7 cellular contexts compared by ENCODE assay signal in the genomic region with DNA sequence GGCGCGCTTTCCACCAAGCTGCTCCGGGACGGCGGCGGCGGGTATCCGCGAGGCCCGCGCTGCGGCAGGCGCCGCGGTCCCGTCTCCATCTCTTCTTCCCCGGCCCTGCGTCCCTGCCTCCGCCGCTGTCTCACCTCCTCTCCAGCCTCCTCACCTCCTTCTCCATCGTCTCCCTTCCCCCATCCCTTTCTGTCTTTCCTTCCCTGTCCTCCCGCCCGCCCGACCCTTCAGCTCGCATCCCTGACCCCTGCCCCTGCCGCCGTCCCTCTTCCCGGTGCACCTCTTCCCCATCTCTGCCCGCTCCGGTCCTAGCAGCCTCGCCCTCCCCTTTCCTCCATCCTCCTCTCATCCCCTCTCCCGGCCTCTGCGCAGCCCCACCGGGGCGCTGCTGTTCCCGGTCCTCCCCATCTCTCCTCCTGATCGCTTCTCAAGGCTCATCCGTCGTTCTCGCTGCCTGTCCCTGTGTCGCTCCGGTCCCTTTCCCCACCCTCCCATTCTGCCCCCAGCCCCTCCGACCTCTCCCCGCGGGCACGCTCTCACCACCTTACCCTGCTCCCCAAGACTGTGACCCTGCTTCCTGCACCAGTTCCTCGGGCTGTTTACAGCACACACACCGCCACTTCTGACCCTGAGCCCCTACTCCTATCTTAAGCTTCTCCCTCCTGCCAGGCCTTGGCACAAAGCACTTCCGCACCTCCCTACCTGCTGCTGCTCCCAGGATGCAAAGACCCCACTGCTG. TPM values are rescaled to one million over a fixed set of nuclear protein-coding genes. Genes with fewer than 3 reads are reported as not detected.
DNase-seq lines count a peak whose midpoint lies in the region; ATAC-seq, FAIRE-seq and TF ChIP-seq lines count a peak whose summit lies in the region.

No MANE protein-coding gene starts in this region.

- no peak for TF ChIP-seq POLR2A in GM12891 (IDR thresholded peaks at IDR 0.05; ENCODE audit: low read depth, low read length)

- no peaks in the 10 kb centered on the region for H3K27me3 ChIP-seq in WERI-Rb-1 (ENCODE audit: insufficient read depth, low read depth, severe bottlenecking)
- no peaks in the 10 kb centered on the region for H3K27me3 ChIP-seq in parathyroid adenoma (ENCODE audit: control insufficient read depth, insufficient read depth, low read length)

- peak overlapping the region; percentile 88 for H3K27ac ChIP-seq in WERI-Rb-1
- no peak overlapping the region for H3K27ac ChIP-seq in parathyroid adenoma

- DNase-seq in GM12891 (ENCODE audit: insufficient read length, low spot score), result no peak
- peak; percentile 44 for DNase-seq in WERI-Rb-1
- DNase-seq in fibroblast of pulmonary artery (ENCODE audit: low read depth), result no peak
- DNase-seq in NCI-H2029 (lab: John Stamatoyannopoulos, UW), result no peak
- no peak for DNase-seq in GOT3 (lab: John Stamatoyannopoulos, UW)

- H3K4me3 ChIP-seq in WERI-Rb-1 (ENCODE audit: low read depth, low read length) (peak overlapping the region; percentile 78), fibroblast of pulmonary artery (replicated peaks; ENCODE audit: low read depth, low read length) (peak overlapping the region; percentile 71), parathyroid adenoma (ENCODE audit: low read depth, low read length) (peak overlapping the region; percentile 91)

- no peak for TF ChIP-seq CTCF in WERI-Rb-1 (IDR thresholded peaks at IDR 0.05; ENCODE audit: low read depth, low read length)
- TF ChIP-seq CTCF in fibroblast of pulmonary artery (IDR thresholded peaks at IDR 0.05; ENCODE audit: low read length, missing control alignments), result no peak
- TF ChIP-seq CTCF in parathyroid adenoma (IDR thresholded peaks at IDR 0.05), result no peak

- ATAC-seq in HG03460 (IDR thresholded peaks at IDR 0.05; ENCODE audit: unreplicated experiment), result peak; percentile 0

- H3K79me2 ChIP-seq in parathyroid adenoma, result no peaks in the 10 kb centered on the region

- no peaks in the 10 kb centered on the region for H3K4me1 ChIP-seq in parathyroid adenoma

- H2AFZ ChIP-seq in parathyroid adenoma, result peak overlapping the region; percentile 74

- FAIRE-seq in GM12891 (lab: Jason Lieb, UNC), result peak; percentile 63

- no peaks in the 10 kb centered on the region for H3K9me3 ChIP-seq in WERI-Rb-1 (ENCODE audit: severe bottlenecking)
- no peaks in the 10 kb centered on the region for H3K9me3 ChIP-seq in parathyroid adenoma (ENCODE audit: control insufficient read depth, low read length)

- H3K36me3 ChIP-seq in WERI-Rb-1, result peaks cover 16% of the 10 kb centered on the region; the same call in 1 of the 2 replicates
- H3K36me3 ChIP-seq in parathyroid adenoma (ENCODE audit: control insufficient read depth, insufficient read depth, low read length), result no peaks in the 10 kb centered on the region

- no peak overlapping the region for H3K9ac ChIP-seq in parathyroid adenoma

- H3K4me2 ChIP-seq in parathyroid adenoma (ENCODE audit: low read length), result peak overlapping the region; percentile 67

TF ChIP-seq in GM12891, 5 proteins besides CTCF, POLR2A, EP300 and RAD21:
- TF ChIP-seq PAX5 (IDR thresholded peaks at IDR 0.05; ENCODE audit: insufficient read depth, low read length, severe bottlenecking) (no peak), TAF1 (IDR thresholded peaks at IDR 0.05; ENCODE audit: low read depth, low read length) (no peak; the same call in 1 of the 2 replicates), POLR2AphosphoS5 (IDR thresholded peaks at IDR 0.05; ENCODE audit: low read depth, low read length) (no peak), SPI1 (IDR thresholded peaks at IDR 0.05; ENCODE audit: low read depth, low read length) (no peak), POU2F2 (IDR thresholded peaks at IDR 0.05; ENCODE audit: low read depth, low read length) (no peak)

RNA-seq across cellular contexts. Expression of a gene that starts 0.8 kb away (rescaled TPM):
- 4.0 TPM for polyA plus RNA-seq in GM12891 (2012; ENCODE audit: low read depth, missing spikeins)

RNA-seq across cellular contexts. Expression of a gene that starts 52.7 kb away (rescaled TPM):
- 47.5 TPM for polyA plus RNA-seq in GM12891 (2012; ENCODE audit: low read depth, missing spikeins)
